In genomic region chr7:150631084-150631824, GRCh38 we compare ENCODE assay signal across 9 cellular contexts. TPM values are rescaled to one million over a fixed set of nuclear protein-coding genes. Genes with fewer than 3 reads are reported as not detected.
DNase-seq lines count a peak whose midpoint lies in the region; ATAC-seq lines count a peak whose summit lies in the region.
"Had no signal": no experiment of that assay in that cellular context is flagged by ENCODE, and none has a peak within 500 bp of the region (broad histone marks: within the 10 kb centered on the region; RNA-seq: fewer than 3 reads in every experiment).

No MANE protein-coding gene starts in this region.

- peaks cover 62% of the 10 kb centered on the region for H3K36me3 Mint-ChIP-seq in activated T-helper 1 cell treated with anti-CD3 and anti-CD28 coated beads, Interleukin-12 subunit alpha, Interleukin-12 subunit beta, Interleukin-2, Interleukin-4 antibody, amounts not matched to agents 30 ng/mL and 10 ng/mL and 1 ng/mL, durations not matched to agents 14 hours and 24 hours and 36 hours (ENCODE audit: low read depth)

- H3K4me1 Mint-ChIP-seq in activated T-helper 1 cell treated with anti-CD3 and anti-CD28 coated beads, Interleukin-12 subunit alpha, Interleukin-12 subunit beta, Interleukin-2, Interleukin-4 antibody, amounts not matched to agents 30 ng/mL and 10 ng/mL and 1 ng/mL, durations not matched to agents 14 hours and 24 hours and 36 hours (ENCODE audit: low read depth): peaks cover 76% of the 10 kb centered on the region

- H3K4me3 Mint-ChIP-seq in activated T-helper 1 cell treated with anti-CD3 and anti-CD28 coated beads, Interleukin-12 subunit alpha, Interleukin-12 subunit beta, Interleukin-2, Interleukin-4 antibody, amounts not matched to agents 30 ng/mL and 10 ng/mL and 1 ng/mL, durations not matched to agents 14 hours and 24 hours and 36 hours: peak overlapping the region; percentile 94

- peak; percentile 51 for ATAC-seq in HG03066 (IDR thresholded peaks at IDR 0.05; ENCODE audit: low read depth, unreplicated experiment)
- ATAC-seq in left lobe of liver: peak; percentile 66
- no peak for ATAC-seq in GM18517 (IDR thresholded peaks at IDR 0.05; ENCODE audit: unreplicated experiment)
- no peak for ATAC-seq in HG02981 (IDR thresholded peaks at IDR 0.05; ENCODE audit: unreplicated experiment)

- H3K9me3 Mint-ChIP-seq in activated T-helper 1 cell treated with anti-CD3 and anti-CD28 coated beads, Interleukin-12 subunit alpha, Interleukin-12 subunit beta, Interleukin-2, Interleukin-4 antibody, amounts not matched to agents 30 ng/mL and 10 ng/mL and 1 ng/mL, durations not matched to agents 14 hours and 24 hours and 36 hours: peaks cover 16% of the 10 kb centered on the region

- intact Hi-C loops in activated T-helper 1 cell treated with anti-CD3 and anti-CD28 coated beads, Interleukin-12 subunit alpha, Interleukin-12 subunit beta, Interleukin-2, Interleukin-4 antibody, amounts not matched to agents 30 ng/mL and 10 ng/mL and 1 ng/mL, durations not matched to agents 14 hours and 24 hours and 36 hours (cut with micrococcal nuclease): loop anchor here (2.0 kb wide), 1 partner anchor 180 kb away; the partner anchor contains the start of gene GIMAP8

- H3K27me3 Mint-ChIP-seq in activated T-helper 1 cell treated with anti-CD3 and anti-CD28 coated beads, Interleukin-12 subunit alpha, Interleukin-12 subunit beta, Interleukin-2, Interleukin-4 antibody, amounts not matched to agents 30 ng/mL and 10 ng/mL and 1 ng/mL, durations not matched to agents 14 hours and 24 hours and 36 hours (ENCODE audit: insufficient read depth): no peaks in the 10 kb centered on the region

- DNase-seq in activated T-helper 1 cell treated with anti-CD3 and anti-CD28 coated beads, Interleukin-12 subunit alpha, Interleukin-12 subunit beta, Interleukin-2, Interleukin-4 antibody, amounts not matched to agents 30 ng/mL and 10 ng/mL and 1 ng/mL, durations not matched to agents 14 hours and 24 hours and 36 hours (ENCODE audit: low spot score): peak; percentile 65
- DNase-seq in left lobe of liver (ENCODE audit: low spot score): no peak
- DNase-seq in substantia nigra (lab: John Stamatoyannopoulos, UW): peak in 1 of 49 donors; percentile 1
- no peak for DNase-seq in SK-N-DZ (ENCODE audit: low spot score)
- no peak for DNase-seq in NCI-H2227 (lab: John Stamatoyannopoulos, UW; ENCODE audit: unreplicated experiment)

- H3K27ac Mint-ChIP-seq in activated T-helper 1 cell treated with anti-CD3 and anti-CD28 coated beads, Interleukin-12 subunit alpha, Interleukin-12 subunit beta, Interleukin-2, Interleukin-4 antibody, amounts not matched to agents 30 ng/mL and 10 ng/mL and 1 ng/mL, durations not matched to agents 14 hours and 24 hours and 36 hours: peak overlapping the region; percentile 94

- peak overlapping the region; percentile 1 for H3K27ac ChIP-seq in substantia nigra (ENCODE audit: low read depth, low read length, poor library complexity, severe bottlenecking)

RNA-seq across cellular contexts. Expression of gene GIMAP6, which starts 0.9 kb away (rescaled TPM):
- total RNA-seq in activated T-helper 1 cell treated with anti-CD3 and anti-CD28 coated beads, Interleukin-12 subunit alpha, Interleukin-12 subunit beta, Interleukin-2, Interleukin-4 antibody, amounts not matched to agents 30 ng/mL and 10 ng/mL and 1 ng/mL, durations not matched to agents 14 hours and 24 hours and 36 hours: 38.7 and 41.3 TPM in 2 replicates
- 6.5 TPM for total RNA-seq in left lobe of liver
- polyA plus RNA-seq in SK-N-DZ (2014; cell fraction: cytosol; rRNA removed): not detected in 2 replicates
- not detected in 2 replicates for polyA plus RNA-seq in SK-N-DZ (2014; cell fraction: nucleus; rRNA removed)
- total RNA-seq: H1 had no signal
- polyA plus RNA-seq: H1 had no signal

RNA-seq across cellular contexts. Expression of gene GIMAP2, which starts 54.3 kb away (rescaled TPM):
- total RNA-seq in activated T-helper 1 cell treated with anti-CD3 and anti-CD28 coated beads, Interleukin-12 subunit alpha, Interleukin-12 subunit beta, Interleukin-2, Interleukin-4 antibody, amounts not matched to agents 30 ng/mL and 10 ng/mL and 1 ng/mL, durations not matched to agents 14 hours and 24 hours and 36 hours: 24.7 and 29.7 TPM in 2 replicates
- total RNA-seq in left lobe of liver: 5.3 TPM
- not detected in 2 replicates for polyA plus RNA-seq in SK-N-DZ (2014; cell fraction: cytosol; rRNA removed)
- not detected in 2 replicates for polyA plus RNA-seq in SK-N-DZ (2014; cell fraction: nucleus; rRNA removed)
- total RNA-seq: H1 had no signal
- polyA plus RNA-seq: H1 had no signal

Comparison
In these comparisons a context has a peak if more than half of its experiments do, and no peak if none do; other contexts are left out.
1. ATAC-seq: peak in HG03066 (single experiment) and left lobe of liver (single experiment); none in GM18517 (single experiment) and HG02981 (single experiment).